In the genomic region with DNA sequence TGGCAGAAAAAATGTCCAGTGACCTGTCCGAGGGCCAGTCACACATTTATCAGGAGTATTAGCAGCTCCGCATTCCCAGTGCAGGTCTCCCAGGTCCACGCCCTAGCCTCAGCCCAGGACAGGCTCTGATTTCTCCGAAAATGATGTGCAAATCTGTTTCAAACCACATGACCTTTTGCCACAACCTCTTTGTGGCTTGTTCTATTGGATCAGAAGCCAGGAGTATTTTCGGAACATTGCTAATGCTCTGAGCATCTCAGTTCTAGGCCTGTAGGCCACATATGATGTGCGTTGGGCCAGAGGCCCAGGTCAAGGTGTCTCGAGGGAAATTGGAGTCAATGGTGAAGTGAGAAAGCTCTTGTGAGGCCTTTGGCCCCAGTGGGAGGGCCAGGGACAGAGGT, we compare ENCODE assay signal across 1 cellular context.
TF ChIP-seq lines count a peak whose summit lies in the region.

No MANE protein-coding gene starts in this region.

TF ChIP-seq in WTC11, 78 proteins besides CTCF, POLR2A, EP300 and RAD21 (continued from another document):
- TF ChIP-seq FOXP4 (CRISPR knock-in tag; IDR thresholded peaks at IDR 0.05) (no peak), CDX4 (CRISPR knock-in tag; IDR thresholded peaks at IDR 0.05; ENCODE audit: borderline replicate concordance) (no peak), GABPB1 (CRISPR knock-in tag; IDR thresholded peaks at IDR 0.05) (no peak), SMAD4 (CRISPR knock-in tag; IDR thresholded peaks at IDR 0.05) (no peak), FOXK1 (CRISPR knock-in tag; IDR thresholded peaks at IDR 0.05) (no peak), CBFB (CRISPR knock-in tag; IDR thresholded peaks at IDR 0.05; ENCODE audit: low read depth) (no peak), CREB1 (CRISPR knock-in tag; IDR thresholded peaks at IDR 0.05) (no peak), USF2 (CRISPR knock-in tag; IDR thresholded peaks at IDR 0.05) (no peak), IRF2 (CRISPR knock-in tag; IDR thresholded peaks at IDR 0.05; ENCODE audit: borderline replicate concordance, low read depth) (no peak)
